In the genomic region with DNA sequence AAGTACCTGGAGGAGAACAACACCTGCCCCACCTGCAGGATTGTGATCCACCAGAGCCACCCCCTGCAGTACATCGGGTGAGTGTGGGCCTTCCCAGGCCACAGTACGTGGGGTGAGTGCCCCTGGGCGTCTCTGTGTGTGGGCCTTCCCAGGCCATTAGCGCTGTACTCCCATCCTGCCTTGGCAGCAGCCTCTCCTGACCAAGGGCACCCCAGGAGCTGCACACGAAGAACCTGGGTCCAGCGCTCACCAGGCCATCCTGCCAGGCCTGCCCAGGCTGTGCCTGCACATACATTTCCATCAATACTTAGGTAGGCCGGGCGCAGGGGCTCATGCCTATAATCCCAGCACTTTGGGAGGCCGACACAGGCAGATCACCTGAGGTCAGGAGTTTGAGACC, we compare ENCODE assay signal across 4 cellular contexts.
"Had no signal": no experiment of that assay in that cellular context is flagged by ENCODE, and none has a peak within 500 bp of the region (broad histone marks: within the 10 kb centered on the region; RNA-seq: fewer than 3 reads in every experiment).

No MANE protein-coding gene starts in this region.

- H3K4me3 ChIP-seq: GM23338 had no signal

- DNase-seq: H9, HCEC 1CT, KBM-7 had no signal

- ATAC-seq: GM23338 had no signal
